In the genomic region with DNA sequence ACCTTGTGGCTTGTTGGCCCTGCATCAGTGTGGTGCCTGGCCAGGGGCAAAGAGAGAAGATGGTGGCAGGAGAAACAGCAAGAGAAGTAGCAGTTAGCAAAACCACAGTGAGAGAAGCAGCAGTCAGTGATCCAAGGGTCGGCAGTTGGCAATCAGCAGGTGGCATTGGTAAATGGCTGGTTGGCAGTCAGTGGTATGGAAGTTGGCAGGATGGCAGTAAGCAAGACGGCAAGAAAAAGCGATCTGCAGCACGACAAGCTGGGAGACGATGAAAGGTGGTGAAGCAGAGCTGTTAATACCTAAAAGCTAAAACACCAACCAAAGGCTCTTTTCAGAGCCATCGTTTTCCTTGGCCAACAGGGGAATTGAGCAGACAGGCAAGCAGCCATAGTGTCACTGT, we compare ENCODE assay signal across 30 cellular contexts.
"Had no signal": no experiment of that assay in that cellular context is flagged by ENCODE, and none has a peak within 500 bp of the region (broad histone marks: within the 10 kb centered on the region; RNA-seq: fewer than 3 reads in every experiment).

No MANE protein-coding gene starts in this region.

- H3K4me1 ChIP-seq: adrenal gland, colonic mucosa, SJCRH30 had no signal

- H3K27ac ChIP-seq: adrenal gland, colonic mucosa, KMS-11, SJCRH30, SK-N-MC had no signal

- H3K36me3 Mint-ChIP-seq: activated CD4-positive, alpha-beta memory T cell treated with anti-CD3 and anti-CD28 coated beads for 36 hours; activated naive CD4-positive, alpha-beta T cell treated with anti-CD3 and anti-CD28 coated beads, Interleukin-2, amount 50 U/mL, for 72 hours; brain had no signal

- H3K27ac Mint-ChIP-seq: activated CD4-positive, alpha-beta memory T cell treated with anti-CD3 and anti-CD28 coated beads for 36 hours; activated naive CD4-positive, alpha-beta T cell treated with anti-CD3 and anti-CD28 coated beads for 36 hours; activated naive CD4-positive, alpha-beta T cell treated with anti-CD3 and anti-CD28 coated beads, Interleukin-2, amount 50 U/mL, for 72 hours; activated T-helper 1 cell treated with anti-CD3 and anti-CD28 coated beads, Interleukin-12 subunit alpha, Interleukin-12 subunit beta, Interleukin-2, Interleukin-4 antibody, amounts not matched to agents 30 ng/mL and 10 ng/mL and 1 ng/mL, durations not matched to agents 14 hours and 24 hours and 36 hours had no signal

- H3K4me3 Mint-ChIP-seq: activated CD4-positive, alpha-beta memory T cell treated with anti-CD3 and anti-CD28 coated beads for 36 hours; activated naive CD4-positive, alpha-beta T cell treated with anti-CD3 and anti-CD28 coated beads for 36 hours; activated T-cell treated with anti-CD3 and anti-CD28 coated beads, Interleukin-2, amount 50 U/mL, for 4 hours; activated T-helper 1 cell treated with anti-CD3 and anti-CD28 coated beads, Interleukin-12 subunit alpha, Interleukin-12 subunit beta, Interleukin-2, Interleukin-4 antibody, amounts not matched to agents 30 ng/mL and 10 ng/mL and 1 ng/mL, durations not matched to agents 14 hours and 24 hours and 36 hours had no signal

- H3K36me3 ChIP-seq: adrenal gland, colonic mucosa, SJCRH30 had no signal

- H3K27me3 ChIP-seq: adrenal gland, colonic mucosa, SJCRH30 had no signal

- H3K4me3 ChIP-seq: adrenal gland, colonic mucosa, SJCRH30, SK-N-MC had no signal

- H3K27me3 Mint-ChIP-seq: activated CD4-positive, alpha-beta memory T cell treated with anti-CD3 and anti-CD28 coated beads for 36 hours; brain had no signal

- H3K9me3 ChIP-seq: adrenal gland, colonic mucosa, SJCRH30 had no signal

- FAIRE-seq: bronchial epithelial cell had no signal

- DNase-seq: activated CD4-positive, alpha-beta memory T cell treated with anti-CD3 and anti-CD28 coated beads for 36 hours; activated CD4-positive, alpha-beta T cell treated with anti-CD3 and anti-CD28 coated beads for 4 hours; activated CD4-positive, alpha-beta T cell treated with anti-CD3 and anti-CD28 coated beads, Interleukin-2, amount 50 U/mL, for 1 hour; activated CD8-positive, alpha-beta memory T cell treated with anti-CD3 and anti-CD28 coated beads, Interleukin-2, amount 50 U/mL, for 4 hours; activated gamma-delta T cell treated with Interleukin-2 at 50 U/mL for 16 hours; activated naive CD4-positive, alpha-beta T cell treated with anti-CD3 and anti-CD28 coated beads for 36 hours; activated T-cell treated with anti-CD3 and anti-CD28 coated beads for 4 hours; activated T-cell treated with anti-CD3 and anti-CD28 coated beads, Interleukin-2, amount 50 U/mL, for 4 hours; adrenal gland; colonic mucosa; NCI-H1092 treated with DMSO at 0.1 percent for 48 hours; NCI-H1436; NCI-H187; NCI-H2029 treated with DMSO at 0.1 percent for 48 hours; NCI-H2171 treated with DMSO at 0.1 percent for 48 hours; NCI-H2227 treated with DMSO at 0.1 percent for 48 hours; NCI-H510A; NCI-H526; NCI-H748 treated with DMSO at 0.1 percent for 48 hours; SHP77; SJCRH30; T1000 had no signal

- ATAC-seq: activated CD4-positive, CD25-positive, alpha-beta regulatory T cell treated with anti-CD3 and anti-CD28 coated beads, Interleukin-2, amount 50 U/mL, for 24 hours; activated naive CD4-positive, alpha-beta T cell treated with anti-CD3 and anti-CD28 coated beads, Interleukin-2, amount 50 U/mL, for 72 hours; activated T-cell treated with anti-CD3 and anti-CD28 coated beads, Interleukin-2, amount 50 U/mL, for 4 hours; Panc1 had no signal
